ENCODE assay signal across 10 cellular contexts in the genomic region with DNA sequence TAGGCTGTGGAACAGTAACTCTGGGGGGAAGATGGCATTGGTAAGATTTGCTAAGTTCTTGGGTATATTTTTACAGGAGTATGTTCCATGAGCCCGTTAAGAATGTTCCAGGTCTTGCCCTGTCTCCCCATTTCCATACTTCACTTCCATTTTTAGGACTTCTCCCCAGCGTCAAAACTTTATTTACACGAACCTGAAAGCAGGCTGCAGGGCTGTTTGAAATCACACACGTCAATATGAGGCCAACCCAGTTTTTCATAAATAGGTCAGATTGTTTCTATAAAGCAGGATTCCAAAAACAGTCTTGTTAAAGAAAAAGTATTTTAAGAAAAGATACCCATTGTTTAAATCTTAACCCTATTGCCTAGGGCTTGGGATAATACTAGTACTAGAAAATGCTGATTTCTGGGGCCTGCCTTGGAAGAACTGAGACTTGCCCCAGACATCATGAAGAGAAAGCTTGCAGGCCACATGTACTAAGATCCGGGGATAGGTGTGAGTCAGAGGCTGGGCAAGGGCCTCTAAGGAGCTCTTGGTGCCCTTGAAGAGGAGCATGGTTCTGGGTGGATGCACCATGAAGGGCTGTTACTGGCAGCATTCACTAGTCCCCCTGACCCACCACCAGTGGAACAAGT. TPM values are rescaled to one million over a fixed set of nuclear protein-coding genes. Genes with fewer than 3 reads are reported as not detected.
A peak's percentile ranks its signal among the peaks of the same experiment; 100 is the strongest.
DNase-seq lines count a peak whose midpoint lies in the region; ATAC-seq, FAIRE-seq and TF ChIP-seq lines count a peak whose summit lies in the region.
"Had no signal": no experiment of that assay in that cellular context is flagged by ENCODE, and none has a peak within 500 bp of the region (broad histone marks: within the 10 kb centered on the region; RNA-seq: fewer than 3 reads in every experiment).

No MANE protein-coding gene starts in this region.

- peak overlapping the region; percentile 23; the same call in 1 of the 2 replicates for H3K9ac ChIP-seq in HCT116 (ENCODE audit: low read length)
- no peak overlapping the region for H3K9ac ChIP-seq in HepG2 (ENCODE audit: insufficient read depth, low read depth, low read length)

- ATAC-seq in HCT116 (peak; percentile 41; the same call in 1 of the 2 replicates), RWPE2 (ENCODE audit: low read depth) (peak; percentile 56), HepG2 (no peak)
- ATAC-seq in activated T-cell treated with anti-CD3 and anti-CD28 coated beads, Interleukin-2, amount 50 U/mL, for 4 hours: no peak
- ATAC-seq: T-cell had no signal

- in situ Hi-C loops in HepG2 (cut with HindIII; ENCODE audit: extremely low pct_ligation_motif_present, low pct_unique_long_range_greater_than_20kb): loop anchor here (5.0 kb wide), 1 partner anchor 45 kb away; no protein-coding TSS in a partner anchor

- H3K9me2 ChIP-seq in HCT116 (ENCODE audit: insufficient read depth): no peaks in the 10 kb centered on the region

- POLR2A ChIA-PET in HCT116 (lab: Charles Lee) (interaction anchor here (0.9 kb wide), 2 partner anchors 9 to 12 kb away, joined by 3 to 4 read pairs; no protein-coding TSS in a partner anchor), HepG2 (lab: Yijun Ruan, JAX) (interaction anchor here (1.5 to 1.8 kb wide), 2 partner anchors 10 to 25 kb away, joined by 4 to 5 read pairs; no protein-coding TSS in a partner anchor)

- H3K36me3 ChIP-seq in HCT116 (ENCODE audit: control insufficient read depth in 1 of 2, insufficient read depth in 2 of 2, low read length in 2 of 2): peaks cover 0 to 14% of the 10 kb centered on the region in 2 experiments; a peak in 1 of 4 replicates
- H3K36me3 ChIP-seq in RWPE2 (ENCODE audit: low read depth): peaks cover 14% of the 10 kb centered on the region
- no peaks in the 10 kb centered on the region for H3K36me3 ChIP-seq in HepG2 (replicated peaks in 1 of 2; ENCODE audit: control insufficient read depth in 1 of 2, insufficient read depth in 2 of 2, low read length in 2 of 2)

- H3K27me3 ChIP-seq in HCT116 (ENCODE audit: insufficient read depth, low read length) (no peaks in the 10 kb centered on the region), RWPE2 (ENCODE audit: insufficient read depth, poor library complexity, severe bottlenecking) (no peaks in the 10 kb centered on the region), HepG2 (ENCODE audit: control insufficient read depth in 1 of 2, insufficient read depth in 2 of 2, low read length in 2 of 2) (no peaks in the 10 kb centered on the region)

- intact Hi-C loops in HCT116 (cut with micrococcal nuclease): loop anchor here (5.0 kb wide), 1 partner anchor 130 kb away; no protein-coding TSS in a partner anchor
- intact Hi-C loops in HepG2 (cut with micrococcal nuclease; ENCODE audit: unreplicated experiment): no loop called here

- no TSS peak for BruUV-seq in HCT116 (replicated peaks; lab: Mats Ljungman, UMichigan)
- BruUV-seq in HepG2 (replicated peaks; lab: Mats Ljungman, UMichigan): no TSS peak

- TF ChIP-seq RAD21 in HCT116 (IDR thresholded peaks at IDR 0.05; ENCODE audit: low read depth): no peak
- no peak for TF ChIP-seq RAD21 in HepG2 (CRISPR knock-in tag; IDR thresholded peaks at IDR 0.05)

- H3K27ac ChIP-seq in HCT116 (ENCODE audit: low read depth, low read length) (no peak overlapping the region), RWPE2 (ENCODE audit: poor library complexity, severe bottlenecking) (peak overlapping the region; percentile 44), HepG2 (ENCODE audit: extremely low read length, insufficient read depth, low read length) (peak overlapping the region; percentile 60)

- RAD21 ChIA-PET in HCT116 (lab: Charles Lee; ENCODE audit: low non-redundant PET in 1 of 2, low total read pairs in 2 of 2, uncharacterized antibody in 2 of 2, unreplicated experiment in 2 of 2): interaction anchor here in 1 of 2 experiments (1.0 kb wide), 1 partner anchor 11 kb away, joined by 3 read pairs; no protein-coding TSS in a partner anchor

- CTCF ChIA-PET in HCT116 (lab: Charles Lee) (no interaction called here), HepG2 (lab: Yijun Ruan, JAX; ENCODE audit: low intra/inter-chr PET ratio, low total read pairs) (no interaction called here)

- peaks cover 45 to 65% of the 10 kb centered on the region in 2 experiments for H3K4me1 ChIP-seq in HCT116 (ENCODE audit: control insufficient read depth in 1 of 2, insufficient read depth in 2 of 2, low read length in 2 of 2)
- H3K4me1 ChIP-seq in RWPE2 (ENCODE audit: insufficient read depth, poor library complexity, severe bottlenecking): peaks cover 61% of the 10 kb centered on the region
- H3K4me1 ChIP-seq in HepG2 (ENCODE audit: insufficient read depth, low read length): peaks cover 86% of the 10 kb centered on the region

- H3K9me3 Mint-ChIP-seq in activated T-cell treated with anti-CD3 and anti-CD28 coated beads, Interleukin-2, amount 50 U/mL, for 4 hours: peaks cover 4% of the 10 kb centered on the region

- H3K4me3 Mint-ChIP-seq in activated T-cell treated with anti-CD3 and anti-CD28 coated beads, Interleukin-2, amount 50 U/mL, for 4 hours: no peak overlapping the region
- H3K4me3 Mint-ChIP-seq: T-cell had no signal

- peaks cover 5 to 10% of the 10 kb centered on the region in 2 experiments; a peak in 1 of 4 replicates for H3K9me3 ChIP-seq in HCT116 (ENCODE audit: control insufficient read depth in 1 of 2, insufficient read depth in 1 of 2, low read depth in 1 of 2, low read length in 2 of 2)
- H3K9me3 ChIP-seq in RWPE2 (ENCODE audit: severe bottlenecking): peaks cover 5% of the 10 kb centered on the region
- no peaks in the 10 kb centered on the region; the same call in 1 of the 2 replicates for H3K9me3 ChIP-seq in HepG2 (ENCODE audit: low read length)

- TF ChIP-seq CTCF in HCT116 (IDR thresholded peaks at IDR 0.05 in 2 of 3, conservative IDR thresholded peaks at IDR 0.05 in 1 of 3; ENCODE audit: borderline replicate concordance in 1 of 3, insufficient read depth in 1 of 3, low read depth in 2 of 3, low read length in 2 of 3): no peak
- TF ChIP-seq CTCF in RWPE2 (IDR thresholded peaks at IDR 0.05; ENCODE audit: poor library complexity, severe bottlenecking): no peak
- TF ChIP-seq CTCF in HepG2 (CRISPR knock-in tag; IDR thresholded peaks at IDR 0.05): no peak

- H3K4me1 Mint-ChIP-seq in activated T-cell treated with anti-CD3 and anti-CD28 coated beads, Interleukin-2, amount 50 U/mL, for 4 hours (ENCODE audit: low read depth): no peaks in the 10 kb centered on the region

- TF ChIP-seq EP300 in HepG2 (IDR thresholded peaks at IDR 0.05; ENCODE audit: low read depth in 2 of 2, low read length in 2 of 2) (no peak), HepG2 (CRISPR knock-in tag; IDR thresholded peaks at IDR 0.05; ENCODE audit: borderline replicate concordance) (no peak)

- 72% methylated on average over 5 of the region's 5 CpGs for WGBS in HepG2 (ENCODE audit: low lambda C conversion rate)

- no peaks in the 10 kb centered on the region for H3K36me3 Mint-ChIP-seq in activated T-cell treated with anti-CD3 and anti-CD28 coated beads, Interleukin-2, amount 50 U/mL, for 4 hours (ENCODE audit: insufficient read depth)
- H3K36me3 Mint-ChIP-seq: T-cell had no signal

- H3K27me3 Mint-ChIP-seq in activated T-cell treated with anti-CD3 and anti-CD28 coated beads, Interleukin-2, amount 50 U/mL, for 4 hours (ENCODE audit: low read depth): peaks cover 3% of the 10 kb centered on the region

- TF ChIP-seq POLR2A in HCT116 (IDR thresholded peaks at IDR 0.05; ENCODE audit: borderline replicate concordance, extremely low read depth, insufficient read depth, insufficient read length) (no peak), HepG2 (IDR thresholded peaks at IDR 0.05; ENCODE audit: insufficient read depth in 1 of 2, low read depth in 2 of 2, low read length in 2 of 2) (no peak)

- H4K20me1 ChIP-seq in HCT116 (ENCODE audit: insufficient read depth) (peaks cover 19% of the 10 kb centered on the region; the same call in 1 of the 2 replicates), HepG2 (ENCODE audit: insufficient read depth, low read length) (peaks cover 41% of the 10 kb centered on the region)

- H3K4me2 ChIP-seq in HCT116 (ENCODE audit: low read length) (peak overlapping the region; percentile 26), HepG2 (ENCODE audit: low read depth, low read length) (no peak overlapping the region)

- DNase-seq in DMS79 (lab: John Stamatoyannopoulos, UW): peak; percentile 77
- no peak for DNase-seq in HCT116 (ENCODE audit: low read depth, low spot score)
- DNase-seq in RWPE2 (ENCODE audit: low spot score): no peak
- DNase-seq in HepG2 (ENCODE audit: low spot score): no peak
- DNase-seq in stimulated activated naive CD4-positive, alpha-beta T cell (lab: John Stamatoyannopoulos, UW): no peak
- DNase-seq in activated T-cell treated with anti-CD3 and anti-CD28 coated beads, Interleukin-2, amount 50 U/mL, for 4 hours: no peak
- no peak for DNase-seq in effector CD4-positive, alpha-beta T cell
- DNase-seq in effector CD8-positive, alpha-beta T cell (lab: John Stamatoyannopoulos, UW): no peak
- DNase-seq: T-cell had no signal

- no peak overlapping the region for H3K4me3 ChIP-seq in HCT116 (replicated peaks in 1 of 2; ENCODE audit: low read depth in 1 of 2, low read length in 2 of 2)
- H3K4me3 ChIP-seq in RWPE2 (ENCODE audit: severe bottlenecking): no peak overlapping the region
- no peak overlapping the region for H3K4me3 ChIP-seq in HepG2 (replicated peaks in 1 of 3; ENCODE audit: insufficient read depth in 1 of 3, low read depth in 2 of 3, low read length in 3 of 3)

- no peak for FAIRE-seq in HepG2 (lab: Jason Lieb, UNC)
- FAIRE-seq: G401.6 had no signal

- H3K79me2 ChIP-seq in HCT116 (ENCODE audit: insufficient read depth, low read length): peaks cover 99% of the 10 kb centered on the region
- peaks cover 99% of the 10 kb centered on the region for H3K79me2 ChIP-seq in HepG2 (ENCODE audit: insufficient read depth, low read length)

- H2AFZ ChIP-seq in HCT116 (ENCODE audit: low read depth, low read length, poor library complexity, severe bottlenecking): no peak overlapping the region
- no peak overlapping the region for H2AFZ ChIP-seq in HepG2 (ENCODE audit: low read length)

RNA-seq across cellular contexts. Expression of a gene that starts 24.2 kb away (rescaled TPM):
- total RNA-seq in HCT116 (2021; ENCODE audit: unreplicated experiment): 68.4 TPM
- 31.0 and 40.5 TPM in 2 replicates for polyA plus RNA-seq in HCT116 (2012)
- 40.1 and 45.2 TPM in 2 replicates for total RNA-seq in HepG2 (2016; rRNA removed; fragmentation: Illumina TruSeq; extraction: Trizol)
- 21.2 and 24.0 TPM in 2 replicates for total RNA-seq in HepG2 (2016; cell fraction: cytosol; rRNA removed; fragmentation: Illumina TruSeq; extraction: Trizol; ENCODE audit: low read depth)
- total RNA-seq in HepG2 (2016; cell fraction: insoluble cytoplasmic fraction; rRNA removed; fragmentation: Illumina TruSeq; extraction: Trizol): 33.5 and 38.3 TPM in 2 replicates
- 21.6 and 23.8 TPM in 2 replicates for total RNA-seq in HepG2 (2016; cell fraction: membrane; rRNA removed; fragmentation: Illumina TruSeq; extraction: Trizol)
- 110 and 124 TPM in 2 replicates for total RNA-seq in HepG2 (2016; cell fraction: nucleus; rRNA removed; fragmentation: Illumina TruSeq; extraction: Trizol)
- 45.9 and 54.9 TPM in 2 replicates for polyA plus RNA-seq in HepG2 (2011; rRNA removed)
- polyA plus RNA-seq in HepG2 (2011; cell fraction: cytosol; rRNA removed): 21.6 and 26.5 TPM in 2 replicates
- polyA plus RNA-seq in HepG2 (2011; cell fraction: nucleus; rRNA removed): 164 and 205 TPM in 2 replicates
- 38.4 and 43.8 TPM in 2 replicates for polyA plus RNA-seq in HepG2 (2012)
- 0.63 and 1.0 TPM in 2 replicates for polyA plus RNA-seq in HepG2 (2016; cell fraction: cytosol; fragmentation: Illumina TruSeq; extraction: Trizol; ENCODE audit: low read depth)
- 11.0 and 18.7 TPM in 2 replicates for polyA plus RNA-seq in HepG2 (2016; cell fraction: insoluble cytoplasmic fraction; fragmentation: Illumina TruSeq; extraction: Trizol; ENCODE audit: low read depth)
- polyA plus RNA-seq in HepG2 (2016; cell fraction: membrane; fragmentation: Illumina TruSeq; extraction: Trizol; ENCODE audit: low read depth): 2.1 and 2.3 TPM in 2 replicates
- 112 and 131 TPM in 2 replicates for polyA plus RNA-seq in HepG2 (2016; cell fraction: nucleus; fragmentation: Illumina TruSeq; extraction: Trizol; ENCODE audit: insufficient read depth, low read depth)
- 240 and 302 TPM in 2 replicates for polyA minus RNA-seq in HepG2 (2011; rRNA and poly(A)+ RNA removed; ENCODE audit: low replicate concordance)
- 39.7 and 40.6 TPM in 2 replicates for polyA minus RNA-seq in HepG2 (2011; cell fraction: cytosol; rRNA and poly(A)+ RNA removed)
- polyA minus RNA-seq in HepG2 (2011; cell fraction: nucleus; rRNA and poly(A)+ RNA removed): 318 and 321 TPM in 2 replicates
- total RNA-seq in activated T-cell treated with anti-CD3 and anti-CD28 coated beads, Interleukin-2, amount 50 U/mL, for 4 hours: 1 to 10 TPM; 4.6 to 6.6 (median 5.7) TPM

Comparison
In these comparisons a context has a peak if more than half of its experiments do, and no peak if none do; other contexts are left out.
1. ATAC-seq: peak in HCT116 (single experiment) and RWPE2 (single experiment); none in HepG2 (single experiment) and activated T-cell treated with anti-CD3 and anti-CD28 coated beads, Interleukin-2, amount 50 U/mL, for 4 hours (0 of 2).